22 cellular contexts compared by ENCODE assay signal in genomic region chr2:119691189-119691588, GRCh38.
"Had no signal": no experiment of that assay in that cellular context is flagged by ENCODE, and none has a peak within 500 bp of the region (broad histone marks: within the 10 kb centered on the region; RNA-seq: fewer than 3 reads in every experiment).

No MANE protein-coding gene starts in this region.

- H3K27me3 ChIP-seq: cardiac muscle cell, pancreas had no signal

- FAIRE-seq: frontal cortex, islet of Langerhans, pancreas had no signal

- H3K4me3 Mint-ChIP-seq: activated B cell treated with CpG ODN at 0.5 μM for 24 hours; activated CD4-positive, alpha-beta memory T cell treated with anti-CD3 and anti-CD28 coated beads for 36 hours; activated naive CD4-positive, alpha-beta T cell treated with anti-CD3 and anti-CD28 coated beads, Interleukin-2, amount 10 ng/mL, durations not matched to agents 7 days and 5 days; dendritic cell treated with granulocyte-macrophage colony-stimulating factor and Interleukin-4, amounts not matched to agents 40 ng/mL and 50 ng/mL, for 4 days; nephron progenitor cell; T-helper 1 cell treated with Interleukin-12 subunit alpha and Interleukin-12 subunit beta and Interleukin-4 antibody, amounts not matched to agents 30 μg/mL and 1 μg/mL, for 36 hours; type B pancreatic cell had no signal

- H3K9me3 ChIP-seq: mucosa of descending colon, pancreas, thoracic aorta had no signal

- H3K36me3 ChIP-seq: thoracic aorta had no signal

- H3K27ac ChIP-seq: cardiac muscle cell, pancreas, thoracic aorta had no signal

- H3K27me3 Mint-ChIP-seq: activated B cell treated with CpG ODN at 0.5 μM for 24 hours; activated CD4-positive, alpha-beta memory T cell treated with anti-CD3 and anti-CD28 coated beads for 36 hours; activated naive CD4-positive, alpha-beta T cell treated with anti-CD3 and anti-CD28 coated beads, Interleukin-2, amount 10 ng/mL, durations not matched to agents 7 days and 5 days; dendritic cell treated with granulocyte-macrophage colony-stimulating factor and Interleukin-4, amounts not matched to agents 40 ng/mL and 50 ng/mL, for 4 days; type B pancreatic cell had no signal

- H3K4me3 ChIP-seq: cardiac muscle cell, mucosa of descending colon, pancreas, thoracic aorta had no signal

- H3K4me1 Mint-ChIP-seq: activated B cell treated with CpG ODN at 0.5 μM for 24 hours had no signal

- DNase-seq: activated B cell treated with CpG ODN at 0.5 μM for 24 hours; activated CD4-positive, alpha-beta memory T cell treated with anti-CD3 and anti-CD28 coated beads for 36 hours; activated CD4-positive, alpha-beta T cell treated with anti-CD3 and anti-CD28 coated beads for 4 hours; activated naive CD4-positive, alpha-beta T cell treated with anti-CD3 and anti-CD28 coated beads, Interleukin-2, amount 10 ng/mL, durations not matched to agents 7 days and 5 days; activated T-cell treated with anti-CD3 and anti-CD28 coated beads, Interleukin-2, amount 50 U/mL, for 48 hours; amygdala; effector CD4-positive, alpha-beta T cell; mesendoderm; mucosa of descending colon; nephron progenitor cell; pancreas; stimulated activated CD4-positive, alpha-beta T cell treated with anti-CD3 and anti-CD28 coated beads, Interleukin-4, amount 100 ng/mL, for 1 hour; stimulated activated naive CD4-positive, alpha-beta T cell; T1000 had no signal

- ATAC-seq: esophagus mucosa, mucosa of descending colon, pancreas had no signal

- H3K9me3 Mint-ChIP-seq: activated B cell treated with CpG ODN at 0.5 μM for 24 hours; activated CD4-positive, alpha-beta memory T cell treated with anti-CD3 and anti-CD28 coated beads for 36 hours; activated naive CD4-positive, alpha-beta T cell treated with anti-CD3 and anti-CD28 coated beads, Interleukin-2, amount 10 ng/mL, durations not matched to agents 7 days and 5 days; dendritic cell treated with granulocyte-macrophage colony-stimulating factor and Interleukin-4, amounts not matched to agents 40 ng/mL and 50 ng/mL, for 4 days; nephron progenitor cell; T-helper 1 cell treated with Interleukin-12 subunit alpha and Interleukin-12 subunit beta and Interleukin-4 antibody, amounts not matched to agents 30 μg/mL and 1 μg/mL, for 36 hours; type B pancreatic cell had no signal

- H3K27ac Mint-ChIP-seq: activated B cell treated with CpG ODN at 0.5 μM for 24 hours; activated CD4-positive, alpha-beta memory T cell treated with anti-CD3 and anti-CD28 coated beads for 36 hours; activated naive CD4-positive, alpha-beta T cell treated with anti-CD3 and anti-CD28 coated beads, Interleukin-2, amount 10 ng/mL, durations not matched to agents 7 days and 5 days; dendritic cell treated with granulocyte-macrophage colony-stimulating factor and Interleukin-4, amounts not matched to agents 40 ng/mL and 50 ng/mL, for 4 days; nephron progenitor cell; T-helper 1 cell treated with Interleukin-12 subunit alpha and Interleukin-12 subunit beta and Interleukin-4 antibody, amounts not matched to agents 30 μg/mL and 1 μg/mL, for 36 hours; type B pancreatic cell had no signal
